ENCODE assay signal across 33 cellular contexts in the genomic region with DNA sequence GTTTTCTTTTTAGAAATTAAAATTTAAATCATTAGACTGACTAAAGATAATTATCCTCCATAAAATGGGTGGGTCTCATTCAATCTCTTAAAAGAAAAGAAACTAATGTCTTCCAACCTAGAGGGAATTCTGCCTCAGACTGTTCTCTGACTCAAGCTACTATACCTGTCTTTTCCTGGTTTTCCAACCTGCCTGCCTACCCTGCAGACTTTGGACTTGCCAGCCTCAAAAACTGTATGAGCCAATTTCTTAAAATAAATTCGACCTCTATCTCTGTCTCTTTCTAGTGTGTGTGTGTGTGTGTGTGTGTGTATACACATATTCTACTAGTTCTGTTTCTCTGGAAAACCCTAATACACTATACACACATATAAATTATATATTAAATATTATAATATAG.
"Had no signal": no experiment of that assay in that cellular context is flagged by ENCODE, and none has a peak within 500 bp of the region (broad histone marks: within the 10 kb centered on the region; RNA-seq: fewer than 3 reads in every experiment).

No MANE protein-coding gene starts in this region.

- H3K9me3 ChIP-seq: adrenal gland, ascending aorta had no signal

- H3K4me3 ChIP-seq: adrenal gland, ascending aorta, cardiac muscle cell had no signal

- H3K27ac ChIP-seq: adrenal gland, ascending aorta, cardiac muscle cell, VCaP had no signal

- H3K4me1 ChIP-seq: adrenal gland, ascending aorta had no signal

- ATAC-seq: activated CD8-positive, alpha-beta T cell treated with anti-CD3 and anti-CD28 coated beads for 36 hours; activated naive CD4-positive, alpha-beta T cell treated with anti-CD3 and anti-CD28 coated beads, Interleukin-2, amount 50 U/mL, for 72 hours; activated T-cell treated with anti-CD3 and anti-CD28 coated beads, Interleukin-2, amount 50 U/mL, for 4 hours; activated T-cell treated with anti-CD3 and anti-CD28 coated beads, Interleukin-2, amount 50 U/mL, for 72 hours; activated T-helper 17 cell treated with anti-CD3 and anti-CD28 coated beads, Interleukin-2, amount 50 U/mL, for 72 hours had no signal

- H3K36me3 ChIP-seq: adrenal gland, ascending aorta, cardiac muscle cell had no signal

- DNase-seq: activated B cell treated with CpG ODN at 0.5 μM for 24 hours; activated CD4-positive, alpha-beta memory T cell treated with anti-CD3 and anti-CD28 coated beads for 36 hours; activated CD4-positive, alpha-beta T cell treated with anti-CD3 and anti-CD28 coated beads for 4 hours; activated CD4-positive, alpha-beta T cell treated with anti-CD3 and anti-CD28 coated beads, Interleukin-2, amount 10 ng/mL, durations not matched to agents 24 days and 14 days; activated CD4-positive, alpha-beta T cell treated with anti-CD3 and anti-CD28 coated beads, Interleukin-2, amount 50 U/mL, for 1 hour; activated CD4-positive, alpha-beta T cell treated with anti-CD3 and anti-CD28 coated beads, Interleukin-2, amount 50 U/mL, for 4 hours; activated CD4-positive, CD25-positive, alpha-beta regulatory T cell treated with anti-CD3 and anti-CD28 coated beads, Interleukin-2, amount 50 U/mL, for 72 hours; activated CD8-positive, alpha-beta memory T cell treated with anti-CD3 and anti-CD28 coated beads, Interleukin-2, amount 50 U/mL, for 4 hours; activated CD8-positive, alpha-beta T cell treated with anti-CD3 and anti-CD28 coated beads for 36 hours; activated effector memory CD4-positive, alpha-beta T cell treated with anti-CD3 and anti-CD28 coated beads, Interleukin-2, amount 50 U/mL, for 16 hours; activated gamma-delta T cell treated with Interleukin-2 at 50 U/mL for 16 hours; activated naive CD4-positive, alpha-beta T cell; activated naive CD4-positive, alpha-beta T cell treated with anti-CD3 and anti-CD28 coated beads for 36 hours; activated naive CD4-positive, alpha-beta T cell treated with anti-CD3 and anti-CD28 coated beads, Interleukin-2, amount 50 U/mL, for 16 hours; activated naive CD8-positive, alpha-beta T cell treated with anti-CD3 and anti-CD28 coated beads for 36 hours; activated T-cell treated with anti-CD3 and anti-CD28 coated beads for 4 hours; activated T-cell treated with anti-CD3 and anti-CD28 coated beads, Interleukin-2, amount 50 U/mL, for 1 hour; activated T-cell treated with anti-CD3 and anti-CD28 coated beads, Interleukin-2, amount 50 U/mL, for 4 hours; activated T-cell treated with anti-CD3 and anti-CD28 coated beads, Interleukin-2, amount 50 U/mL, for 72 hours; adrenal gland; amygdala; anterior cingulate cortex; caudate nucleus; cerebellar nuclear complex; T-helper 1 cell; T-helper 2 cell; T-helper 9 cell had no signal

- FAIRE-seq: bronchial epithelial cell had no signal

- H3K27me3 ChIP-seq: adrenal gland, ascending aorta, cardiac muscle cell had no signal
